ENCODE assay signal across 14 cellular contexts in genomic region chr2:43438858-43439655, GRCh38.
A peak's percentile ranks its signal among the peaks of the same experiment; 100 is the strongest.
DNase-seq lines count a peak whose midpoint lies in the region; ATAC-seq and TF ChIP-seq lines count a peak whose summit lies in the region.
"Had no signal": no experiment of that assay in that cellular context is flagged by ENCODE, and none has a peak within 500 bp of the region (broad histone marks: within the 10 kb centered on the region; RNA-seq: fewer than 3 reads in every experiment).

No MANE protein-coding gene starts in this region.

- CTCF ChIA-PET in A673 (lab: Charles Lee), result no interaction called here

- H3K9me3 ChIP-seq in A673 (ENCODE audit: low read depth, low read length, poor library complexity, severe bottlenecking), result no peaks in the 10 kb centered on the region
- H3K9me3 ChIP-seq: breast epithelium had no signal

- no peak for ATAC-seq in HG03460 (IDR thresholded peaks at IDR 0.05; ENCODE audit: unreplicated experiment)
- ATAC-seq: GM12878 had no signal

- H3K36me3 Mint-ChIP-seq in osteocyte (ENCODE audit: unreplicated experiment), result peaks cover 9% of the 10 kb centered on the region

- H3K4me1 ChIP-seq in A673 (ENCODE audit: insufficient read depth, low read length, poor library complexity, severe bottlenecking), result peaks cover 6% of the 10 kb centered on the region
- H3K4me1 ChIP-seq: breast epithelium had no signal

- H3K4me1 Mint-ChIP-seq in osteocyte (ENCODE audit: unreplicated experiment), result peaks cover 2% of the 10 kb centered on the region

- H3K27me3 ChIP-seq in A673 (replicated peaks; ENCODE audit: insufficient read depth, low read depth, low read length, poor library complexity), result no peaks in the 10 kb centered on the region
- H3K27me3 ChIP-seq in H7 (ENCODE audit: control insufficient read depth, insufficient read depth, low read length), result no peaks in the 10 kb centered on the region
- H3K27me3 ChIP-seq: breast epithelium had no signal

- no peaks in the 10 kb centered on the region for H3K27me3 Mint-ChIP-seq in osteocyte (ENCODE audit: unreplicated experiment)

- H3K4me3 ChIP-seq in A673 (ENCODE audit: low read depth, low read length, poor library complexity, severe bottlenecking), result no peak overlapping the region
- no peak overlapping the region for H3K4me3 ChIP-seq in H7 (ENCODE audit: insufficient read depth, low read depth, low read length)
- H3K4me3 ChIP-seq: breast epithelium, GM12878 had no signal

- TF ChIP-seq CTCF in A673 (conservative IDR thresholded peaks at IDR 0.05; ENCODE audit: low read depth, low read length), result no peak
- no peak for TF ChIP-seq CTCF in osteocyte (IDR thresholded peaks at IDR 0.05)

- H3K4me3 Mint-ChIP-seq in osteocyte (ENCODE audit: unreplicated experiment), result no peak overlapping the region

- H3K36me3 ChIP-seq in A673 (ENCODE audit: insufficient read depth, low read length, poor library complexity, severe bottlenecking) (no peaks in the 10 kb centered on the region), H7 (replicated peaks; ENCODE audit: control insufficient read depth, insufficient read depth, low read length) (no peaks in the 10 kb centered on the region)
- H3K36me3 ChIP-seq: breast epithelium had no signal

- DNase-seq in A673 (ENCODE audit: low spot score) (peak; percentile 18), LoVo (ENCODE audit: low spot score) (peak; percentile 51), amniotic epithelial cell (ENCODE audit: low read depth) (peak; percentile 84), medulla oblongata (ENCODE audit: extremely low spot score) (peak; percentile 34), osteocyte (ENCODE audit: extremely low spot score, unreplicated experiment) (no peak), H7 (no peak), posterior vena cava (ENCODE audit: low spot score) (no peak)
- DNase-seq: activated CD4-positive, alpha-beta T cell treated with anti-CD3 and anti-CD28 coated beads, Interleukin-2, amount 50 U/mL, for 48 hours; activated effector memory CD4-positive, alpha-beta T cell treated with anti-CD3 and anti-CD28 coated beads, Interleukin-2, amount 50 U/mL, for 16 hours; nucleus accumbens; stimulated activated CD8-positive, alpha-beta memory T cell treated with anti-CD3 and anti-CD28 coated beads, Interleukin-4, amount 100 ng/mL, for 48 hours had no signal

- POLR2A ChIA-PET in A673 (lab: Charles Lee; ENCODE audit: low non-redundant PET), result no interaction called here

- H3K27ac Mint-ChIP-seq in osteocyte (ENCODE audit: unreplicated experiment), result no peak overlapping the region

- no peaks in the 10 kb centered on the region for H3K9me3 Mint-ChIP-seq in osteocyte (ENCODE audit: unreplicated experiment)

- BruUV-seq in A673 (replicated peaks; lab: Mats Ljungman, UMichigan), result no TSS peak

- H3K27ac ChIP-seq in A673 (ENCODE audit: low read depth, low read length, poor library complexity, severe bottlenecking), result no peak overlapping the region
- H3K27ac ChIP-seq: breast epithelium had no signal

- intact Hi-C loops in A673 (cut with micrococcal nuclease; ENCODE audit: unreplicated experiment) (no loop called here), posterior vena cava (cut with DNase I) (no loop called here)

Comparison
In these comparisons a context has a peak if more than half of its experiments do, and no peak if none do; other contexts are left out.
1. DNase-seq: peak in A673 (single experiment), LoVo (single experiment), amniotic epithelial cell (single experiment) and medulla oblongata (single experiment); none in osteocyte (single experiment), H7 (single experiment) and posterior vena cava (single experiment).